ENCODE assay signal across 8 cellular contexts in genomic region chr6:30541515-30542403, GRCh38. TPM values are rescaled to one million over a fixed set of nuclear protein-coding genes. Genes with fewer than 3 reads are reported as not detected.
DNase-seq lines count a peak whose midpoint lies in the region; ATAC-seq and TF ChIP-seq lines count a peak whose summit lies in the region.

No MANE protein-coding gene starts in this region.

- H3K27ac ChIP-seq in PC-9, result no peak overlapping the region
- H3K27ac ChIP-seq in esophagus (ENCODE audit: low read depth in 2 of 2, low read length in 1 of 2), result peak overlapping the region in 1 of 2 donors; percentile 35

- CTCF ChIA-PET in PC-9 (lab: Charles Lee), result interaction anchor here (0.5 to 1.8 kb wide), 13 partner anchors 9 to 1022 kb away, joined by 3 to 8 read pairs (median 3); partner anchors contain the start of gene DHX16

- H3K4me3 ChIP-seq in PC-9 (peak overlapping the region; percentile 49), esophagus (ENCODE audit: low read depth in 1 of 2, low read length in 2 of 2) (peak overlapping the region; percentile 4 to 38), mucosa of stomach (ENCODE audit: low read length) (no peak overlapping the region)

- H3K36me3 Mint-ChIP-seq in activated T-cell treated with anti-CD3 and anti-CD28 coated beads, Interleukin-2, amount 50 U/mL, for 24 hours (ENCODE audit: low read depth), result peaks cover 35% of the 10 kb centered on the region

- no peaks in the 10 kb centered on the region for H3K9me3 ChIP-seq in PC-9 (ENCODE audit: insufficient read depth, low read depth)
- H3K9me3 ChIP-seq in esophagus (ENCODE audit: control insufficient read depth in 2 of 2, insufficient read depth in 1 of 2, low read depth in 1 of 2, low read length in 1 of 2), result no peaks in the 10 kb centered on the region
- no peaks in the 10 kb centered on the region for H3K9me3 ChIP-seq in mucosa of stomach (ENCODE audit: control insufficient read depth, low read length)

- ATAC-seq in HG03095 (IDR thresholded peaks at IDR 0.05; ENCODE audit: unreplicated experiment), result no peak

- H3K4me1 ChIP-seq in PC-9 (replicated peaks; ENCODE audit: insufficient read depth) (peaks cover 6% of the 10 kb centered on the region; the same call in 1 of the 2 replicates), esophagus (ENCODE audit: control insufficient read depth in 2 of 2, insufficient read depth in 2 of 2, low read length in 1 of 2) (no peaks in the 10 kb centered on the region), mucosa of stomach (ENCODE audit: control insufficient read depth, insufficient read depth, low read length) (peaks cover 6% of the 10 kb centered on the region)

- WGBS in esophagus, 2 donors, result 13% methylated on average over 23 of the region's 23 CpGs

- POLR2A ChIA-PET in PC-9 (lab: Charles Lee; ENCODE audit: unreplicated experiment), result interaction anchor here (0.7 kb wide), 3 partner anchors 38 to 149 kb away, joined by 3 to 5 read pairs (median 3); partner anchors contain the start of gene NRM

- H3K79me2 ChIP-seq in PC-9 (ENCODE audit: low read depth), result no peaks in the 10 kb centered on the region

- peak overlapping the region; percentile 34; the same call in 1 of the 2 replicates for H2AFZ ChIP-seq in PC-9

- no peaks in the 10 kb centered on the region for H4K20me1 ChIP-seq in PC-9 (ENCODE audit: insufficient read depth)

- intact Hi-C loops in PC-9 (cut with micrococcal nuclease; ENCODE audit: unreplicated experiment), result loop anchor here (1.0 to 5.0 kb wide), 8 partner anchors 56 to 546 kb away; partner anchors contain the start of gene DHX16

- H3K9ac ChIP-seq in mucosa of stomach (ENCODE audit: low read length), result peak overlapping the region; percentile 15

- no peaks in the 10 kb centered on the region for H3K9me2 ChIP-seq in PC-9 (ENCODE audit: insufficient read depth)

- H3K4me1 Mint-ChIP-seq in activated T-cell treated with anti-CD3 and anti-CD28 coated beads, Interleukin-2, amount 50 U/mL, for 24 hours (ENCODE audit: low read depth), result peaks cover 39% of the 10 kb centered on the region

- peaks cover 9% of the 10 kb centered on the region for H3F3A ChIP-seq in PC-9 (ENCODE audit: insufficient read depth, low read depth)

- H3K27me3 Mint-ChIP-seq in activated T-cell treated with anti-CD3 and anti-CD28 coated beads, Interleukin-2, amount 50 U/mL, for 24 hours, result no peaks in the 10 kb centered on the region

- peak overlapping the region; percentile 39 for H3K27ac Mint-ChIP-seq in activated T-cell treated with anti-CD3 and anti-CD28 coated beads, Interleukin-2, amount 50 U/mL, for 24 hours

- BruUV-seq in PC-9 (replicated peaks; lab: Mats Ljungman, UMichigan), result no TSS peak

- no peaks in the 10 kb centered on the region for H3K9me3 Mint-ChIP-seq in activated T-cell treated with anti-CD3 and anti-CD28 coated beads, Interleukin-2, amount 50 U/mL, for 24 hours

- H3K36me3 ChIP-seq in PC-9 (ENCODE audit: low read depth) (0 out of 2 replicates have a peak, but pooled peaks cover 5% of the 10 kb centered on the region), esophagus (ENCODE audit: control insufficient read depth in 2 of 2, insufficient read depth in 2 of 2, low read length in 1 of 2) (peaks cover 0 to 8% of the 10 kb centered on the region in 2 donors), mucosa of stomach (ENCODE audit: control insufficient read depth, insufficient read depth, low read length) (no peaks in the 10 kb centered on the region)

- H3K27me3 ChIP-seq in PC-9 (ENCODE audit: insufficient read depth, low read depth) (no peaks in the 10 kb centered on the region), esophagus (ENCODE audit: control insufficient read depth in 1 of 2, insufficient read depth in 2 of 2, low read length in 2 of 2) (no peaks in the 10 kb centered on the region), mucosa of stomach (ENCODE audit: control insufficient read depth, insufficient read depth, low read length) (no peaks in the 10 kb centered on the region)

- peak overlapping the region; percentile 62 for H3K4me3 Mint-ChIP-seq in activated T-cell treated with anti-CD3 and anti-CD28 coated beads, Interleukin-2, amount 50 U/mL, for 24 hours

- H3K4me2 ChIP-seq in PC-9, result peak overlapping the region; percentile 80

- in situ Hi-C loops in KBM-7 (cut with MboI; ENCODE audit: low pct_unique_long_range_greater_than_20kb, low sequenced_read_pairs), result no loop called here

- peak; percentile 98 for TF ChIP-seq CTCF in PC-9 (conservative IDR thresholded peaks at IDR 0.05)

- DNase-seq in GM04504 (ENCODE audit: low read depth) (peak; percentile 47), KBM-7 (peak; percentile 93), PC-9 (peak; percentile 73 to 79)
- peak; percentile 82 for DNase-seq in activated T-cell treated with anti-CD3 and anti-CD28 coated beads, Interleukin-2, amount 50 U/mL, for 24 hours
- DNase-seq in stimulated activated CD8-positive, alpha-beta memory T cell treated with anti-CD3 and anti-CD28 coated beads, Interleukin-4, amount 100 ng/mL, for 4 hours (ENCODE audit: low read depth in 2 of 2, low spot score in 1 of 2), result peak; percentile 64 to 74

RNA-seq across cellular contexts. Expression of gene GNL1, which starts 14.5 kb away (rescaled TPM):
- total RNA-seq in PC-9 (2021), result 114 and 123 TPM in 2 replicates
- polyA plus RNA-seq in esophagus, result 10 to 100 TPM; 27.9 to 29.0 TPM

RNA-seq across cellular contexts. Expression of gene PRR3, which starts 15.3 kb away (rescaled TPM):
- total RNA-seq in PC-9 (2021), result 14.7 and 16.9 TPM in 2 replicates
- polyA plus RNA-seq in esophagus, result 1 to 10 TPM; 3.7 to 4.8 TPM

RNA-seq across cellular contexts. Expression of gene ABCF1, which starts 29.5 kb away (rescaled TPM):
- total RNA-seq in PC-9 (2021), result 64.0 and 73.7 TPM in 2 replicates
- 10 to 100 TPM; 17.7 to 23.8 TPM for polyA plus RNA-seq in esophagus

RNA-seq across cellular contexts. Expression of gene HLA-E, which starts 52.5 kb away (rescaled TPM):
- total RNA-seq in PC-9 (2021), result 125 and 160 TPM in 2 replicates
- 100 to 1,000 TPM; 162 to 196 TPM for polyA plus RNA-seq in esophagus
